ENCODE assay signal across 8 cellular contexts in genomic region chr12:111368684-111369495, GRCh38. TPM values are rescaled to one million over a fixed set of nuclear protein-coding genes. Genes with fewer than 3 reads are reported as not detected.
DNase-seq lines count a peak whose midpoint lies in the region; ATAC-seq and TF ChIP-seq lines count a peak whose summit lies in the region.

PHETA1 (minus strand) TSS chr12:111369095; CDS start chr12:111363427, 5,668 bp downstream.

- peaks cover 22% of the 10 kb centered on the region for H3K27me3 Mint-ChIP-seq in activated CD4-positive, alpha-beta T cell treated with anti-CD3 and anti-CD28 coated beads, Interleukin-2, amount 10 ng/mL, durations not matched to agents 7 days and 5 days

- ATAC-seq in GM19025 (IDR thresholded peaks at IDR 0.05; ENCODE audit: low read depth, unreplicated experiment) (peak; percentile 97), HG03280 (IDR thresholded peaks at IDR 0.05; ENCODE audit: unreplicated experiment) (peak; percentile 83), left lobe of liver (peak; percentile 82)

- POLR2A ChIA-PET in activated CD4-positive, alpha-beta T cell treated with anti-CD3 and anti-CD28 coated beads, Interleukin-2, amount 10 ng/mL, durations not matched to agents 7 days and 5 days (lab: Charles Lee) = interaction anchor here (0.6 kb wide), 1 partner anchor 8 kb away, joined by 5 read pairs; no protein-coding TSS in a partner anchor

- CTCF ChIA-PET in activated CD4-positive, alpha-beta T cell treated with anti-CD3 and anti-CD28 coated beads, Interleukin-2, amount 10 ng/mL, durations not matched to agents 7 days and 5 days (lab: Charles Lee) = interaction anchor here (1.0 to 3.7 kb wide), 5 partner anchors 8 to 75 kb away, joined by 3 to 16 read pairs (median 4); no protein-coding TSS in a partner anchor

- no peak for TF ChIP-seq CTCF in AG09319 (IDR thresholded peaks at IDR 0.05; ENCODE audit: low read depth, low read length)

- peaks cover 10% of the 10 kb centered on the region for H3K4me1 Mint-ChIP-seq in activated CD4-positive, alpha-beta T cell treated with anti-CD3 and anti-CD28 coated beads, Interleukin-2, amount 10 ng/mL, durations not matched to agents 7 days and 5 days

- H3K9me3 Mint-ChIP-seq in activated CD4-positive, alpha-beta T cell treated with anti-CD3 and anti-CD28 coated beads, Interleukin-2, amount 10 ng/mL, durations not matched to agents 7 days and 5 days = no peaks in the 10 kb centered on the region

- DNase-seq in AG09319 (ENCODE audit: extremely low read depth, low read depth) (peak; percentile 69), NCI-H510A (lab: John Stamatoyannopoulos, UW) (peak; percentile 84), cortex of kidney (lab: John Stamatoyannopoulos, UW) (peak; percentile 58), left lobe of liver (ENCODE audit: low spot score) (peak; percentile 95)
- DNase-seq in activated CD4-positive, alpha-beta T cell treated with anti-CD3 and anti-CD28 coated beads, Interleukin-2, amount 10 ng/mL, durations not matched to agents 7 days and 5 days = peak; percentile 82
- DNase-seq in stimulated activated CD4-positive, alpha-beta T cell treated with anti-CD3 and anti-CD28 coated beads, Interleukin-1b, Interleukin-23, amount 100 ng/mL, for 4 hours (ENCODE audit: low read depth in 2 of 2) = peak; percentile 70 to 82

- no peaks in the 10 kb centered on the region for H3K36me3 Mint-ChIP-seq in activated CD4-positive, alpha-beta T cell treated with anti-CD3 and anti-CD28 coated beads, Interleukin-2, amount 10 ng/mL, durations not matched to agents 7 days and 5 days (ENCODE audit: low read depth)

- H3K4me3 Mint-ChIP-seq in activated CD4-positive, alpha-beta T cell treated with anti-CD3 and anti-CD28 coated beads, Interleukin-2, amount 10 ng/mL, durations not matched to agents 7 days and 5 days = peak within 1 kb of the TSS; percentile 77

- no peak within 1 kb of the TSS for H3K27ac Mint-ChIP-seq in activated CD4-positive, alpha-beta T cell treated with anti-CD3 and anti-CD28 coated beads, Interleukin-2, amount 10 ng/mL, durations not matched to agents 7 days and 5 days

RNA-seq across cellular contexts. Expression of gene PHETA1, which starts in this region (rescaled TPM):
- under 1 TPM; 0.69 to 0.97 TPM for total RNA-seq in activated CD4-positive, alpha-beta T cell treated with anti-CD3 and anti-CD28 coated beads, Interleukin-2, amount 10 ng/mL, durations not matched to agents 7 days and 5 days
- total RNA-seq in left lobe of liver = 9.4 TPM

Comparison
In these comparisons a context has a peak if more than half of its experiments do, and no peak if none do; other contexts are left out.
1. Peak in every context shown above with its lines: DNase-seq and ATAC-seq.
2. Peak in DNase-seq in activated CD4-positive, alpha-beta T cell treated with anti-CD3 and anti-CD28 coated beads, Interleukin-2, amount 10 ng/mL, durations not matched to agents 7 days and 5 days; RNA of the gene not detected or under 1 TPM.